ENCODE assay signal across 1 cellular context in the genomic region with DNA sequence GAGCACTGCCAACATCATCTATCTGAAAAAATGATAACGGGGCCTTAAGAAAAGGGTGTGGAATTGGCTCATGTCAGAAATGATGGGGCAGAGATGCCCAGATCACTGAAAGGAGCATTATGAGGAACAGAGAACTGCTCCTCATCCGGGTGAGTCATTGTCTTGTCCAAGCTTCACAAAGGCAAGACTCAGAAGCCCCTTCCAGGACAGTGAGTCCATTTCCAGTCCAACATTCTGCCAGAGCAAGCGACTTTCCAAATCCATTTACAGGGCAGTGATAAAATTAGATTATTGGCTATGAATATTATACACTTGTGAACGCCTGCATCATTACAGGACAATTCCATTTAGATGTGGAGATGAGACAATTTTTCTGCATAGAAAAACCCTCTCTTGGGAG.
TF ChIP-seq lines count a peak whose summit lies in the region.

No MANE protein-coding gene starts in this region.

TF ChIP-seq in SK-N-SH treated with all-trans-retinoic acid at 6 μM for 48 hours, 23 proteins besides CTCF, POLR2A, EP300 and RAD21 (continued from another document):
- TF ChIP-seq TOX (CRISPR knock-in tag; IDR thresholded peaks at IDR 0.05; ENCODE audit: borderline replicate concordance) (no peak), SNAI2 (CRISPR knock-in tag; IDR thresholded peaks at IDR 0.05) (no peak), OSR1 (CRISPR knock-in tag; IDR thresholded peaks at IDR 0.05) (no peak), TCF4 (CRISPR knock-in tag; IDR thresholded peaks at IDR 0.05; ENCODE audit: borderline replicate concordance) (no peak), GLIS3 (CRISPR knock-in tag; IDR thresholded peaks at IDR 0.05) (no peak), ZFP3 (CRISPR knock-in tag; IDR thresholded peaks at IDR 0.05) (0 out of 2 replicates have a peak, but pooled peaks have one; percentile 34), ARNTL (CRISPR knock-in tag; IDR thresholded peaks at IDR 0.05; ENCODE audit: borderline replicate concordance, low read depth) (no peak), BACH2 (CRISPR knock-in tag; IDR thresholded peaks at IDR 0.05; ENCODE audit: borderline replicate concordance) (no peak), ZNF565 (CRISPR knock-in tag; conservative IDR thresholded peaks at IDR 0.05; ENCODE audit: low read depth) (no peak), ZC3H10 (CRISPR knock-in tag; IDR thresholded peaks at IDR 0.05) (no peak), ESRRG (CRISPR knock-in tag; IDR thresholded peaks at IDR 0.05) (no peak), ISL1 (CRISPR knock-in tag; IDR thresholded peaks at IDR 0.05) (peak; percentile 53), PPARA (CRISPR knock-in tag; IDR thresholded peaks at IDR 0.05; ENCODE audit: borderline replicate concordance) (no peak), RARB (CRISPR knock-in tag; IDR thresholded peaks at IDR 0.05) (no peak)
- TF ChIP-seq, protein P1, sequence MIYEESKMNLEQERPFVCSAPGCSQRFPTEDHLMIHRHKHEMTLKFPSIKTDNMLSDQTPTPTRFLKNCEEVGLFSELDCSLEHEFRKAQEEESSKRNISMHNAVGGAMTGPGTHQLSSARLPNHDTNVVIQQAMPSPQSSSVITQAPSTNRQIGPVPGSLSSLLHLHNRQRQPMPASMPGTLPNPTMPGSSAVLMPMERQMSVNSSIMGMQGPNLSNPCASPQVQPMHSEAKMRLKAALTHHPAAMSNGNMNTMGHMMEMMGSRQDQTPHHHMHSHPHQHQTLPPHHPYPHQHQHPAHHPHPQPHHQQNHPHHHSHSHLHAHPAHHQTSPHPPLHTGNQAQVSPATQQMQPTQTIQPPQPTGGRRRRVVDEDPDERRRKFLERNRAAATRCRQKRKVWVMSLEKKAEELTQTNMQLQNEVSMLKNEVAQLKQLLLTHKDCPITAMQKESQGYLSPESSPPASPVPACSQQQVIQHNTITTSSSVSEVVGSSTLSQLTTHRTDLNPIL (CRISPR knock-in tag; IDR thresholded peaks at IDR 0.05; ENCODE audit: low read depth), result no peak
- TF ChIP-seq, protein P2, sequence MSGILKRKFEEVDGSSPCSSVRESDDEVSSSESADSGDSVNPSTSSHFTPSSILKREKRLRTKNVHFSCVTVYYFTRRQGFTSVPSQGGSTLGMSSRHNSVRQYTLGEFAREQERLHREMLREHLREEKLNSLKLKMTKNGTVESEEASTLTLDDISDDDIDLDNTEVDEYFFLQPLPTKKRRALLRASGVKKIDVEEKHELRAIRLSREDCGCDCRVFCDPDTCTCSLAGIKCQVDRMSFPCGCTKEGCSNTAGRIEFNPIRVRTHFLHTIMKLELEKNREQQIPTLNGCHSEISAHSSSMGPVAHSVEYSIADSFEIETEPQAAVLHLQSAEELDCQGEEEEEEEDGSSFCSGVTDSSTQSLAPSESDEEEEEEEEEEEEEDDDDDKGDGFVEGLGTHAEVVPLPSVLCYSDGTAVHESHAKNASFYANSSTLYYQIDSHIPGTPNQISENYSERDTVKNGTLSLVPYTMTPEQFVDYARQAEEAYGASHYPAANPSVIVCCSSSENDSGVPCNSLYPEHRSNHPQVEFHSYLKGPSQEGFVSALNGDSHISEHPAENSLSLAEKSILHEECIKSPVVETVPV (CRISPR knock-in tag; IDR thresholded peaks at IDR 0.05), result no peak
- TF ChIP-seq, protein P3, sequence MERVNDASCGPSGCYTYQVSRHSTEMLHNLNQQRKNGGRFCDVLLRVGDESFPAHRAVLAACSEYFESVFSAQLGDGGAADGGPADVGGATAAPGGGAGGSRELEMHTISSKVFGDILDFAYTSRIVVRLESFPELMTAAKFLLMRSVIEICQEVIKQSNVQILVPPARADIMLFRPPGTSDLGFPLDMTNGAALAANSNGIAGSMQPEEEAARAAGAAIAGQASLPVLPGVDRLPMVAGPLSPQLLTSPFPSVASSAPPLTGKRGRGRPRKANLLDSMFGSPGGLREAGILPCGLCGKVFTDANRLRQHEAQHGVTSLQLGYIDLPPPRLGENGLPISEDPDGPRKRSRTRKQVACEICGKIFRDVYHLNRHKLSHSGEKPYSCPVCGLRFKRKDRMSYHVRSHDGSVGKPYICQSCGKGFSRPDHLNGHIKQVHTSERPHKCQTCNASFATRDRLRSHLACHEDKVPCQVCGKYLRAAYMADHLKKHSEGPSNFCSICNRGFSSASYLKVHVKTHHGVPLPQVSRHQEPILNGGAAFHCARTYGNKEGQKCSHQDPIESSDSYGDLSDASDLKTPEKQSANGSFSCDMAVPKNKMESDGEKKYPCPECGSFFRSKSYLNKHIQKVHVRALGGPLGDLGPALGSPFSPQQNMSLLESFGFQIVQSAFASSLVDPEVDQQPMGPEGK (CRISPR knock-in tag; IDR thresholded peaks at IDR 0.05; ENCODE audit: borderline replicate concordance), result 0 out of 2 replicates have a peak, but pooled peaks have one; percentile 20
- TF ChIP-seq, protein P4, sequence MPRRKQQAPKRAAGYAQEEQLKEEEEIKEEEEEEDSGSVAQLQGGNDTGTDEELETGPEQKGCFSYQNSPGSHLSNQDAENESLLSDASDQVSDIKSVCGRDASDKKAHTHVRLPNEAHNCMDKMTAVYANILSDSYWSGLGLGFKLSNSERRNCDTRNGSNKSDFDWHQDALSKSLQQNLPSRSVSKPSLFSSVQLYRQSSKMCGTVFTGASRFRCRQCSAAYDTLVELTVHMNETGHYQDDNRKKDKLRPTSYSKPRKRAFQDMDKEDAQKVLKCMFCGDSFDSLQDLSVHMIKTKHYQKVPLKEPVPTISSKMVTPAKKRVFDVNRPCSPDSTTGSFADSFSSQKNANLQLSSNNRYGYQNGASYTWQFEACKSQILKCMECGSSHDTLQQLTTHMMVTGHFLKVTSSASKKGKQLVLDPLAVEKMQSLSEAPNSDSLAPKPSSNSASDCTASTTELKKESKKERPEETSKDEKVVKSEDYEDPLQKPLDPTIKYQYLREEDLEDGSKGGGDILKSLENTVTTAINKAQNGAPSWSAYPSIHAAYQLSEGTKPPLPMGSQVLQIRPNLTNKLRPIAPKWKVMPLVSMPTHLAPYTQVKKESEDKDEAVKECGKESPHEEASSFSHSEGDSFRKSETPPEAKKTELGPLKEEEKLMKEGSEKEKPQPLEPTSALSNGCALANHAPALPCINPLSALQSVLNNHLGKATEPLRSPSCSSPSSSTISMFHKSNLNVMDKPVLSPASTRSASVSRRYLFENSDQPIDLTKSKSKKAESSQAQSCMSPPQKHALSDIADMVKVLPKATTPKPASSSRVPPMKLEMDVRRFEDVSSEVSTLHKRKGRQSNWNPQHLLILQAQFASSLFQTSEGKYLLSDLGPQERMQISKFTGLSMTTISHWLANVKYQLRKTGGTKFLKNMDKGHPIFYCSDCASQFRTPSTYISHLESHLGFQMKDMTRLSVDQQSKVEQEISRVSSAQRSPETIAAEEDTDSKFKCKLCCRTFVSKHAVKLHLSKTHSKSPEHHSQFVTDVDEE (CRISPR knock-in tag; IDR thresholded peaks at IDR 0.05), result no peak
- TF ChIP-seq, protein P5, sequence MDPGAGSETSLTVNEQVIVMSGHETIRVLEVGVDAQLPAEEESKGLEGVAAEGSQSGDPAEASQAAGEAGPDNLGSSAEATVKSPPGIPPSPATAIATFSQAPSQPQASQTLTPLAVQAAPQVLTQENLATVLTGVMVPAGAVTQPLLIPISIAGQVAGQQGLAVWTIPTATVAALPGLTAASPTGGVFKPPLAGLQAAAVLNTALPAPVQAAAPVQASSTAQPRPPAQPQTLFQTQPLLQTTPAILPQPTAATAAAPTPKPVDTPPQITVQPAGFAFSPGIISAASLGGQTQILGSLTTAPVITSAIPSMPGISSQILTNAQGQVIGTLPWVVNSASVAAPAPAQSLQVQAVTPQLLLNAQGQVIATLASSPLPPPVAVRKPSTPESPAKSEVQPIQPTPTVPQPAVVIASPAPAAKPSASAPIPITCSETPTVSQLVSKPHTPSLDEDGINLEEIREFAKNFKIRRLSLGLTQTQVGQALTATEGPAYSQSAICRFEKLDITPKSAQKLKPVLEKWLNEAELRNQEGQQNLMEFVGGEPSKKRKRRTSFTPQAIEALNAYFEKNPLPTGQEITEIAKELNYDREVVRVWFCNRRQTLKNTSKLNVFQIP (CRISPR knock-in tag; IDR thresholded peaks at IDR 0.05; ENCODE audit: borderline replicate concordance, low read depth), result no peak
